Comparison of ENCODE assay signal across 8 cellular contexts in the genomic region with DNA sequence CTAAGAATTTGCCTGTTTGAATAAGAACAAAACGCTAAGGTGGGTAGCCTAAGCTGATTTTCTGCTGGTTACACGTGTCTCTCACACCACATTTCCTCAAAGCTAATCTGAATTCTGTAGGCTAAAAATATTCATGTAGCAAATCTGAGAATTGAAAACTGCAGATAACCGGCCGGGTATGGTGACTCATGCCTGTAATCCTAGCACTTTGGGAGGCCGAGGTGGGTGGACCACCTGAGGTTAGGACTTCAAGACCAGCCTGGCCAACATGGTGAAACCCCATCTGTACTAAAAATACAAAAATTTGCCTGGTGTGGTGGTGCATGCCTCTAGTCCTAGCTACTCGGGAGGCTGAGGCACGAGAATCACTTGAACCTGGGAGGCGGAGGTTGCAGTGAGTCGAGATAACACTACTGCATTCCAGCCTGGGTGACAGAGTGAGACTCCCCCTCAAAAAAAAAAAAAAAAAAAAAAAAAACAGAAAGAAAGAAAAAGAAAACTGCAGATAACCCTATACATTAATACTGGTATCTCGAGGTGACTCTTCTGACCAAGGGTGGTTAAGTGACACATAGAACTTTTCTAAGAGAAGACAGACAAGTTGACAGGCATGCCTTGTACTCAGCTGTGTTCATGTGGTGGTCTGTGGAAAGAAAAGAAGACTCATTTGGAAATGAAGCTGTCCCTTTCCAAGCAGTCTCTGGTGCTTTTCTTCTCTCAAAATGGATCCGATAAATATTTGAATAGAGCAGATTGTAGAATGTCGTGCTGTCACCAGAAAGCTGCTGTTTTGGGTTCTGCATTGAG. TPM values are rescaled to one million over a fixed set of nuclear protein-coding genes. Genes with fewer than 3 reads are reported as not detected.
DNase-seq lines count a peak whose midpoint lies in the region; ATAC-seq and TF ChIP-seq lines count a peak whose summit lies in the region.

No MANE protein-coding gene starts in this region.

- POLR2A ChIA-PET in activated CD4-positive, alpha-beta memory T cell treated with anti-CD3 and anti-CD28 coated beads, Interleukin-2, amount 10 ng/mL, durations not matched to agents 7 days and 5 days (lab: Charles Lee): interaction anchor here (0.6 to 3.1 kb wide), 9 partner anchors 8 to 206 kb away, joined by 3 to 71 read pairs (median 3); partner anchors contain the start of gene ASXL1

- ATAC-seq in GM18873 (IDR thresholded peaks at IDR 0.05; ENCODE audit: low FRiP score, unreplicated experiment) (peak; percentile 52), HG02759 (IDR thresholded peaks at IDR 0.05; ENCODE audit: unreplicated experiment) (peak; percentile 72)

- H3K9me3 Mint-ChIP-seq in activated CD4-positive, alpha-beta memory T cell treated with anti-CD3 and anti-CD28 coated beads, Interleukin-2, amount 10 ng/mL, durations not matched to agents 7 days and 5 days: no peaks in the 10 kb centered on the region

- peaks cover 0 to 53% (median 26%) of the 10 kb centered on the region in 6 donors for H3K36me3 ChIP-seq in spleen

- peaks cover 47% of the 10 kb centered on the region for H3K36me3 Mint-ChIP-seq in activated CD4-positive, alpha-beta memory T cell treated with anti-CD3 and anti-CD28 coated beads, Interleukin-2, amount 10 ng/mL, durations not matched to agents 7 days and 5 days (ENCODE audit: low read depth)

- H3K27ac ChIP-seq in spleen: peak overlapping the region in 6 of 8 donors; percentile 35 to 76 (median 60)

- TF ChIP-seq CTCF in spleen (IDR thresholded peaks at IDR 0.05 in 8 of 11, conservative IDR thresholded peaks at IDR 0.05 in 3 of 11): no peak

- 64 to 75% (median 72%) methylated on average over 12 of the region's 12 CpGs for WGBS in spleen, 5 donors

- intact Hi-C loops in spleen (cut with DNase I; ENCODE audit: low total_unique reads): no loop called here

- peaks cover 58% of the 10 kb centered on the region for H3K4me1 Mint-ChIP-seq in activated CD4-positive, alpha-beta memory T cell treated with anti-CD3 and anti-CD28 coated beads, Interleukin-2, amount 10 ng/mL, durations not matched to agents 7 days and 5 days

- no peaks in the 10 kb centered on the region for H3K27me3 Mint-ChIP-seq in activated CD4-positive, alpha-beta memory T cell treated with anti-CD3 and anti-CD28 coated beads, Interleukin-2, amount 10 ng/mL, durations not matched to agents 7 days and 5 days

- no peak for TF ChIP-seq POLR2A in spleen (IDR thresholded peaks at IDR 0.05)

- CTCF ChIA-PET in activated CD4-positive, alpha-beta memory T cell treated with anti-CD3 and anti-CD28 coated beads, Interleukin-2, amount 10 ng/mL, durations not matched to agents 7 days and 5 days (lab: Charles Lee): interaction anchor here (0.5 to 1.5 kb wide), 3 partner anchors 24 to 319 kb away, joined by 3 to 5 read pairs (median 4); partner anchors contain the start of gene ASXL1

- H3K27me3 ChIP-seq in spleen (replicated peaks in 1 of 7): no peaks in the 10 kb centered on the region

- peak overlapping the region; percentile 50 for H3K4me3 Mint-ChIP-seq in activated CD4-positive, alpha-beta memory T cell treated with anti-CD3 and anti-CD28 coated beads, Interleukin-2, amount 10 ng/mL, durations not matched to agents 7 days and 5 days

- peak; percentile 44 for DNase-seq in activated CD4-positive, alpha-beta memory T cell treated with anti-CD3 and anti-CD28 coated beads, Interleukin-2, amount 10 ng/mL, durations not matched to agents 7 days and 5 days
- DNase-seq in spleen: no peak
- no peak for DNase-seq in NCI-H1105 (lab: John Stamatoyannopoulos, UW)
- no peak for DNase-seq in dedifferentiated amniotic fluid mesenchymal stem cell (ENCODE audit: extremely low spot score)
- DNase-seq in NCI-H2227 (lab: John Stamatoyannopoulos, UW; ENCODE audit: unreplicated experiment): no peak
- DNase-seq in NCI-H345 treated with DMSO at 0.1 percent for 48 hours (lab: John Stamatoyannopoulos, UW; ENCODE audit: unreplicated experiment): no peak

- peak overlapping the region; percentile 97 for H3K27ac Mint-ChIP-seq in activated CD4-positive, alpha-beta memory T cell treated with anti-CD3 and anti-CD28 coated beads, Interleukin-2, amount 10 ng/mL, durations not matched to agents 7 days and 5 days

- no peaks in the 10 kb centered on the region for H3K9me3 ChIP-seq in spleen

- H3K4me3 ChIP-seq in spleen: no peak overlapping the region

- peaks cover 0 to 42% (median 22%) of the 10 kb centered on the region in 6 donors for H3K4me1 ChIP-seq in spleen

RNA-seq across cellular contexts. Expression of gene ASXL1, which starts 24.7 kb away (rescaled TPM):
- 100 to 1,000 TPM; 113 to 118 TPM for total RNA-seq in activated CD4-positive, alpha-beta memory T cell treated with anti-CD3 and anti-CD28 coated beads, Interleukin-2, amount 10 ng/mL, durations not matched to agents 7 days and 5 days
- 100 to 1,000 TPM in 4 of 7 donors, 10 to 100 TPM in 3; 88.2 to 149 (median 101) TPM for total RNA-seq in spleen
- 10 to 100 TPM; 14.1 to 33.6 (median 29.4) TPM for polyA plus RNA-seq in spleen

RNA-seq across cellular contexts. Expression of gene KIF3B, which starts 55.9 kb away (rescaled TPM):
- total RNA-seq in activated CD4-positive, alpha-beta memory T cell treated with anti-CD3 and anti-CD28 coated beads, Interleukin-2, amount 10 ng/mL, durations not matched to agents 7 days and 5 days: 10 to 100 TPM; 23.1 to 23.4 TPM
- total RNA-seq in spleen: 10 to 100 TPM; 19.2 to 25.9 (median 23.9) TPM
- polyA plus RNA-seq in spleen: 1 to 10 TPM; 3.8 to 7.3 (median 4.7) TPM
